ENCODE assay signal across 24 cellular contexts in the genomic region with DNA sequence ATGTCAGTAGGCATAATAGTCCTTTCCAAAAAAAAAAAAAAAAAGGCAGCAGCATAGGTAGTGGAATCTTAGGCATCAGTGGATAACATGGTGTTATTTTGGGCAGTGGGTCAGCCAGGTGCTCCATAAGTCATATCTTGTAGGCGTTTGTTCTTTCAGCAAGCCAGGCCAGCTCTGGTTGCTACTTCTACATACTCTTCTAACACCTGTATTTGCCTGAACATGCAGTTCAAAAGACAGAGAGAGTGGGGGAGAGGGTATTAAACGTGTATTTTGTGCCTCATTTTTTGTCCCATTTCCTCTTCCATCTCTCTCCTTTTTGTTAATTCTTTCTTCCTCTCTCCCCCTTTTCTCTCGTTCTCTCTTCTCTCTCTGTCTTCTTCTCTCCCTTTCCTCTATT.
"Had no signal": no experiment of that assay in that cellular context is flagged by ENCODE, and none has a peak within 500 bp of the region (broad histone marks: within the 10 kb centered on the region; RNA-seq: fewer than 3 reads in every experiment).

No MANE protein-coding gene starts in this region.

- H3K4me3 Mint-ChIP-seq: activated CD4-positive, alpha-beta memory T cell treated with anti-CD3 and anti-CD28 coated beads for 36 hours; activated CD4-positive, alpha-beta T cell treated with anti-CD3 and anti-CD28 coated beads, Interleukin-2, amount 10 ng/mL, durations not matched to agents 24 days and 14 days; activated naive CD4-positive, alpha-beta T cell treated with anti-CD3 and anti-CD28 coated beads, Interleukin-2, amount 50 U/mL, for 24 hours; activated T-cell treated with anti-CD3 and anti-CD28 coated beads, Interleukin-2, amount 50 U/mL, for 24 hours; nephron had no signal

- H3K4me3 ChIP-seq: gastrocnemius medialis, left ventricle myocardium inferior, lung, pancreas, prostate gland, tibial nerve had no signal

- H3K4me1 ChIP-seq: gastrocnemius medialis, left ventricle myocardium inferior, pancreas, prostate gland had no signal

- H3K27ac ChIP-seq: gastrocnemius medialis, left ventricle myocardium inferior, neutrophil, pancreas, prostate gland, tibial nerve, VCaP had no signal

- DNase-seq: activated CD4-positive, alpha-beta memory T cell treated with anti-CD3 and anti-CD28 coated beads for 36 hours; activated CD4-positive, alpha-beta T cell treated with anti-CD3 and anti-CD28 coated beads, Interleukin-2, amount 10 ng/mL, durations not matched to agents 24 days and 14 days; activated CD8-positive, alpha-beta memory T cell treated with anti-CD3 and anti-CD28 coated beads, Interleukin-2, amount 50 U/mL, for 4 hours; activated T-cell treated with anti-CD3 and anti-CD28 coated beads, Interleukin-2, amount 50 U/mL, for 24 hours; dermis blood vessel endothelial cell; effector CD4-positive, alpha-beta T cell; gastrocnemius medialis; glutamatergic neuron; left ventricle myocardium inferior; pancreas; retina; stimulated activated naive CD4-positive, alpha-beta T cell; T-helper 1 cell had no signal

- FAIRE-seq: colon, islet of Langerhans, pancreas had no signal

- H3K9me3 ChIP-seq: gastrocnemius medialis, left ventricle myocardium inferior, neutrophil, pancreas, prostate gland, tibial nerve had no signal

- H3K9me3 Mint-ChIP-seq: activated CD4-positive, alpha-beta memory T cell treated with anti-CD3 and anti-CD28 coated beads for 36 hours; activated naive CD4-positive, alpha-beta T cell treated with anti-CD3 and anti-CD28 coated beads, Interleukin-2, amount 50 U/mL, for 24 hours; activated T-cell treated with anti-CD3 and anti-CD28 coated beads, Interleukin-2, amount 50 U/mL, for 24 hours; nephron had no signal

- H3K27ac Mint-ChIP-seq: activated CD4-positive, alpha-beta memory T cell treated with anti-CD3 and anti-CD28 coated beads for 36 hours; activated CD4-positive, alpha-beta T cell treated with anti-CD3 and anti-CD28 coated beads, Interleukin-2, amount 10 ng/mL, durations not matched to agents 24 days and 14 days; activated naive CD4-positive, alpha-beta T cell treated with anti-CD3 and anti-CD28 coated beads, Interleukin-2, amount 50 U/mL, for 24 hours; activated T-cell treated with anti-CD3 and anti-CD28 coated beads, Interleukin-2, amount 50 U/mL, for 24 hours; activated T-helper 2 cell treated with anti-CD3 and anti-CD28 coated beads, Interferon-gamma antibody, Interleukin-2, Interleukin-4, amounts not matched to agents 10 μg/mL and 5 μg/mL and 100 μg/mL, durations not matched to agents 14 hours and 24 hours and 36 hours; nephron had no signal

- H3K36me3 Mint-ChIP-seq: activated CD4-positive, alpha-beta memory T cell treated with anti-CD3 and anti-CD28 coated beads for 36 hours; activated naive CD4-positive, alpha-beta T cell treated with anti-CD3 and anti-CD28 coated beads, Interleukin-2, amount 50 U/mL, for 24 hours had no signal

- H3K27me3 ChIP-seq: gastrocnemius medialis, neutrophil, pancreas, tibial nerve had no signal

- H3K36me3 ChIP-seq: gastrocnemius medialis, left ventricle myocardium inferior, neutrophil, pancreas, prostate gland, tibial nerve had no signal

- ATAC-seq: activated CD4-positive, CD25-positive, alpha-beta regulatory T cell treated with anti-CD3 and anti-CD28 coated beads, Interleukin-2, amount 50 U/mL, for 24 hours; gastrocnemius medialis; pancreas had no signal

- H3K27me3 Mint-ChIP-seq: activated CD4-positive, alpha-beta memory T cell treated with anti-CD3 and anti-CD28 coated beads for 36 hours; activated CD4-positive, alpha-beta T cell treated with anti-CD3 and anti-CD28 coated beads, Interleukin-2, amount 10 ng/mL, durations not matched to agents 24 days and 14 days; activated naive CD4-positive, alpha-beta T cell treated with anti-CD3 and anti-CD28 coated beads, Interleukin-2, amount 50 U/mL, for 24 hours; activated T-cell treated with anti-CD3 and anti-CD28 coated beads, Interleukin-2, amount 50 U/mL, for 24 hours had no signal
